Comparison of ENCODE assay signal across 1 cellular context in the genomic region with DNA sequence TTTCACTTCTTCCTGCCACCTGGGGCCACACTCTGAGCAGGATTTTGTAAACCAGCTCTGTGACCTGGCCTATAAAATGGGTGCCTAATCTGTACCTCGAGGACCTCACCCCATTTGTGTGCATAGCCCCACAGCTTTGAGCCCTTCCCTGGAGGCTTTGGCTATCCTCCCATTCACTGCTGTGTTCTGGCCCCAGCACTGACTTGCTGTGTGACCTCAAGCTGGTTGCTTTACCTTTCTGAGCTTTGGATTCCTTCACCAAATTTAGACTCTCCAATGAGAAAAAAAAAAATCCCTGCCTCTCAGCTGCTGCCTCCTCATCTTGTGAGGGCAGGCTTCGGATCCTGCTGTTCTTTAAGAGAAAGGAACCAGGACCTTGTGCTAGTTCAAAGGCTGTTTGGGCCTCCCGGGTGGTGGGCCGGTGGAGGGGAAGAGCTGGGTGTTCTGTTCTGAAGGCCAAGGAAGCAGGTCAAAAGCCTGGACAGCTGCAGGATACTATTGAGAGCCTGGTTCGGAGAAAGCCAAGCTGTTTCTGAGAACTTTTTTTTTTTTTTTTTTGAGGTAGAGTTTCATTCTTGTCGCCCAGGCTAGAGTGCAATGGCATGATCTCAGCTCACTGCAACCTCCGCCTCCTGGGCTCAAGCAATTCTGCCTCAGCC.
TF ChIP-seq lines count a peak whose summit lies in the region.

No MANE protein-coding gene starts in this region.

TF ChIP-seq in GM23338, 12 proteins besides CTCF, POLR2A, EP300 and RAD21:
- TF ChIP-seq, protein P1, sequence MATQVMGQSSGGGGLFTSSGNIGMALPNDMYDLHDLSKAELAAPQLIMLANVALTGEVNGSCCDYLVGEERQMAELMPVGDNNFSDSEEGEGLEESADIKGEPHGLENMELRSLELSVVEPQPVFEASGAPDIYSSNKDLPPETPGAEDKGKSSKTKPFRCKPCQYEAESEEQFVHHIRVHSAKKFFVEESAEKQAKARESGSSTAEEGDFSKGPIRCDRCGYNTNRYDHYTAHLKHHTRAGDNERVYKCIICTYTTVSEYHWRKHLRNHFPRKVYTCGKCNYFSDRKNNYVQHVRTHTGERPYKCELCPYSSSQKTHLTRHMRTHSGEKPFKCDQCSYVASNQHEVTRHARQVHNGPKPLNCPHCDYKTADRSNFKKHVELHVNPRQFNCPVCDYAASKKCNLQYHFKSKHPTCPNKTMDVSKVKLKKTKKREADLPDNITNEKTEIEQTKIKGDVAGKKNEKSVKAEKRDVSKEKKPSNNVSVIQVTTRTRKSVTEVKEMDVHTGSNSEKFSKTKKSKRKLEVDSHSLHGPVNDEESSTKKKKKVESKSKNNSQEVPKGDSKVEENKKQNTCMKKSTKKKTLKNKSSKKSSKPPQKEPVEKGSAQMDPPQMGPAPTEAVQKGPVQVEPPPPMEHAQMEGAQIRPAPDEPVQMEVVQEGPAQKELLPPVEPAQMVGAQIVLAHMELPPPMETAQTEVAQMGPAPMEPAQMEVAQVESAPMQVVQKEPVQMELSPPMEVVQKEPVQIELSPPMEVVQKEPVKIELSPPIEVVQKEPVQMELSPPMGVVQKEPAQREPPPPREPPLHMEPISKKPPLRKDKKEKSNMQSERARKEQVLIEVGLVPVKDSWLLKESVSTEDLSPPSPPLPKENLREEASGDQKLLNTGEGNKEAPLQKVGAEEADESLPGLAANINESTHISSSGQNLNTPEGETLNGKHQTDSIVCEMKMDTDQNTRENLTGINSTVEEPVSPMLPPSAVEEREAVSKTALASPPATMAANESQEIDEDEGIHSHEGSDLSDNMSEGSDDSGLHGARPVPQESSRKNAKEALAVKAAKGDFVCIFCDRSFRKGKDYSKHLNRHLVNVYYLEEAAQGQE (IDR thresholded peaks at IDR 0.05; ENCODE audit: unreplicated experiment), result no peak
